9 cellular contexts compared by ENCODE assay signal in the genomic region with DNA sequence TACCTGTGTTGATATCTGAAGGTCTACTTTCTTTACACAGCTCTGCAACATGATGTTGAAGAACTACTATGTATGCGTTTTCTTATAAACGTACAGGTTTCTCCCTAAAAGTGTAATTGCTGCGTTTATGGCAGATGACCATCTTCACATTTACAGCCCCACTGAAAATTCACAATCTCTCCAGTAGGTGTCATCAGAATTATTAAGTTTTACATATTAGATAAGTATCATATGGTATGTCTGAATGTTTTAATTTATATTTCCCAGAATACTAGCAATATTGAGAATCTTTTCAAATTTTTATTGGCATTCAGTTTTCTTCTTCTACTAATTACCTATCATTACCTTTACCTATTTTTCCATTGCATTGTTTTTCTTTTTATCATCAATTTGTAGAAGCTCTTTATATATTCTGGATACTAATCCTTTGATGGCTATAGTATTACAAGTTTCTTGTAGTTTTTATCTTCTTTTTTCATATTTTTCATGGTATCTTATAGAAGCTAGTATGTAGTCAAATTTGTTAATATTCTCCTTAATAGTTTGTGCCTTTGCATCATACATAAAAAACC.
DNase-seq lines count a peak whose midpoint lies in the region; ATAC-seq and TF ChIP-seq lines count a peak whose summit lies in the region.
"Had no signal": no experiment of that assay in that cellular context is flagged by ENCODE, and none has a peak within 500 bp of the region (broad histone marks: within the 10 kb centered on the region; RNA-seq: fewer than 3 reads in every experiment).

No MANE protein-coding gene starts in this region.

- H3K27me3 Mint-ChIP-seq in neural crest cell (ENCODE audit: low read depth) = no peaks in the 10 kb centered on the region
- peaks cover 5% of the 10 kb centered on the region for H3K27me3 Mint-ChIP-seq in activated T-cell treated with anti-CD3 and anti-CD28 coated beads, Interleukin-2, amount 50 U/mL, for 72 hours (ENCODE audit: low read depth)

- no peak for ATAC-seq in activated T-cell treated with anti-CD3 and anti-CD28 coated beads, Interleukin-2, amount 50 U/mL, for 72 hours (replicated peaks in 1 of 2)
- ATAC-seq in GM19351 (IDR thresholded peaks at IDR 0.05; ENCODE audit: unreplicated experiment) = no peak

- H3K4me3 Mint-ChIP-seq in neural crest cell = no peak overlapping the region
- no peak overlapping the region for H3K4me3 Mint-ChIP-seq in activated T-cell treated with anti-CD3 and anti-CD28 coated beads, Interleukin-2, amount 50 U/mL, for 72 hours

- peaks cover 7% of the 10 kb centered on the region for H3K9me3 Mint-ChIP-seq in neural crest cell
- no peaks in the 10 kb centered on the region for H3K9me3 Mint-ChIP-seq in activated T-cell treated with anti-CD3 and anti-CD28 coated beads, Interleukin-2, amount 50 U/mL, for 72 hours

- peak; percentile 49 for DNase-seq in EH (ENCODE audit: low read depth)
- DNase-seq in M059J (ENCODE audit: low read depth) = peak; percentile 22
- no peak for DNase-seq in breast epithelium (ENCODE audit: low spot score in 2 of 2)
- DNase-seq in neural crest cell (ENCODE audit: low read depth, low spot score) = no peak
- no peak for DNase-seq in activated T-cell treated with anti-CD3 and anti-CD28 coated beads, Interleukin-2, amount 50 U/mL, for 72 hours
- no peak for DNase-seq in HK-2 (ENCODE audit: unreplicated experiment)
- DNase-seq in mesenteric fat pad (ENCODE audit: low spot score) = no peak

- H3K27ac Mint-ChIP-seq in neural crest cell (ENCODE audit: unreplicated experiment) = no peak overlapping the region
- no peak overlapping the region for H3K27ac Mint-ChIP-seq in activated T-cell treated with anti-CD3 and anti-CD28 coated beads, Interleukin-2, amount 50 U/mL, for 72 hours

- H3K27ac ChIP-seq in breast epithelium = no peak overlapping the region
- H3K27ac ChIP-seq: neutrophil had no signal

- peaks cover 25% of the 10 kb centered on the region for H3K4me1 Mint-ChIP-seq in neural crest cell
- H3K4me1 Mint-ChIP-seq in activated T-cell treated with anti-CD3 and anti-CD28 coated beads, Interleukin-2, amount 50 U/mL, for 72 hours (ENCODE audit: low read depth) = no peaks in the 10 kb centered on the region

- intact Hi-C loops in breast epithelium (cut with DNase I; ENCODE audit: low total_unique reads) = no loop called here

- no peaks in the 10 kb centered on the region for H3K27me3 ChIP-seq in breast epithelium
- H3K27me3 ChIP-seq: neutrophil had no signal

- peak; percentile 29 to 32 (median 32) for TF ChIP-seq CTCF in breast epithelium (IDR thresholded peaks at IDR 0.05)
- TF ChIP-seq CTCF in neural crest cell (conservative IDR thresholded peaks at IDR 0.05) = peak; percentile 81

- H3K36me3 ChIP-seq in breast epithelium = no peaks in the 10 kb centered on the region
- H3K36me3 ChIP-seq: neutrophil had no signal

- no peaks in the 10 kb centered on the region for H3K4me1 ChIP-seq in breast epithelium

- H3K9me3 ChIP-seq in breast epithelium = no peaks in the 10 kb centered on the region
- H3K9me3 ChIP-seq: neutrophil had no signal

- no peak for TF ChIP-seq POLR2A in breast epithelium (IDR thresholded peaks at IDR 0.05)

- no peaks in the 10 kb centered on the region for H3K36me3 Mint-ChIP-seq in neural crest cell (ENCODE audit: low read depth)
- no peaks in the 10 kb centered on the region for H3K36me3 Mint-ChIP-seq in activated T-cell treated with anti-CD3 and anti-CD28 coated beads, Interleukin-2, amount 50 U/mL, for 72 hours (ENCODE audit: insufficient read depth in 2 of 2)

- no peak overlapping the region for H3K4me3 ChIP-seq in breast epithelium

Comparison
In these comparisons a context has a peak if more than half of its experiments do, and no peak if none do; other contexts are left out.
1. DNase-seq: peak in EH (single experiment) and M059J (single experiment); none in breast epithelium (0 of 2), neural crest cell (single experiment), activated T-cell treated with anti-CD3 and anti-CD28 coated beads, Interleukin-2, amount 50 U/mL, for 72 hours (0 of 2), HK-2 (single experiment) and mesenteric fat pad (single experiment).